17 cellular contexts compared by ENCODE assay signal in genomic region chr7:102128303-102128702, GRCh38.
DNase-seq lines count a peak whose midpoint lies in the region; ATAC-seq, FAIRE-seq and TF ChIP-seq lines count a peak whose summit lies in the region.
"Had no signal": no experiment of that assay in that cellular context is flagged by ENCODE, and none has a peak within 500 bp of the region (broad histone marks: within the 10 kb centered on the region; RNA-seq: fewer than 3 reads in every experiment).

No MANE protein-coding gene starts in this region.

- no TSS peak for BruUV-seq in Calu3 (replicated peaks; lab: Mats Ljungman, UMichigan)

- no peak overlapping the region for H4K8ac ChIP-seq in mesenchymal stem cell (ENCODE audit: low read length)

- TF ChIP-seq EP300 in A549 (IDR thresholded peaks at IDR 0.05) = no peak
- no peak for TF ChIP-seq EP300 in tibial nerve (IDR thresholded peaks at IDR 0.05)

- no peak overlapping the region for H4K91ac ChIP-seq in mesenchymal stem cell (ENCODE audit: low read length)

- H2AFZ ChIP-seq in mesenchymal stem cell (ENCODE audit: low read depth, low read length) = no peak overlapping the region
- H2AFZ ChIP-seq: GM23338 had no signal

- TF ChIP-seq RAD21 in A549 (conservative IDR thresholded peaks at IDR 0.05 in 1 of 2, IDR thresholded peaks at IDR 0.05 in 1 of 2) = no peak

- peak overlapping the region; percentile 38 for H2AK5ac ChIP-seq in mesenchymal stem cell (ENCODE audit: low read length, severe bottlenecking)

- no peak overlapping the region for H3K23ac ChIP-seq in mesenchymal stem cell (ENCODE audit: low read length in 2 of 2)

- H3K9me3 Mint-ChIP-seq in Calu3 (ENCODE audit: low read depth, unreplicated experiment) = no peaks in the 10 kb centered on the region
- H3K9me3 Mint-ChIP-seq: CD4-positive, alpha-beta T cell had no signal

- H2BK120ac ChIP-seq in mesenchymal stem cell (ENCODE audit: low read depth, low read length) = no peak overlapping the region

- POLR2A ChIA-PET in A549 (lab: Yijun Ruan, JAX) = no interaction called here
- POLR2A ChIA-PET in RWPE1 (lab: Yijun Ruan, JAX; ENCODE audit: low non-redundant PET) = no interaction called here

- CTCF ChIA-PET in A549 (lab: Yijun Ruan, JAX) = no interaction called here
- CTCF ChIA-PET in RWPE1 (lab: Yijun Ruan, JAX) = no interaction called here
- CTCF ChIA-PET in Calu3 (lab: Charles Lee) = no interaction called here

- H2BK15ac ChIP-seq in mesenchymal stem cell (ENCODE audit: low read depth, poor library complexity, severe bottlenecking) = no peak overlapping the region

- no peak for TF ChIP-seq POLR2A in A549 (IDR thresholded peaks at IDR 0.05; ENCODE audit: low read length)
- TF ChIP-seq POLR2A in tibial nerve (IDR thresholded peaks at IDR 0.05) = no peak
- no peak for TF ChIP-seq POLR2A in esophagus squamous epithelium (IDR thresholded peaks at IDR 0.05)

- H3K9me3 ChIP-seq in A549 (no peaks in the 10 kb centered on the region), mesenchymal stem cell (ENCODE audit: control insufficient read depth, low read length) (no peaks in the 10 kb centered on the region), tibial nerve (no peaks in the 10 kb centered on the region), esophagus squamous epithelium (no peaks in the 10 kb centered on the region)
- H3K9me3 ChIP-seq: Caco-2 had no signal

- no peak overlapping the region for H2BK5ac ChIP-seq in mesenchymal stem cell (ENCODE audit: low read depth, low read length, poor library complexity, severe bottlenecking)

- H3K27ac Mint-ChIP-seq in Calu3 (ENCODE audit: unreplicated experiment) = no peak overlapping the region
- H3K27ac Mint-ChIP-seq: CD4-positive, alpha-beta T cell had no signal

- H3K14ac ChIP-seq in mesenchymal stem cell (ENCODE audit: low read length in 2 of 2) = no peak overlapping the region

- peaks cover 6% of the 10 kb centered on the region for H3K36me3 Mint-ChIP-seq in Calu3 (ENCODE audit: insufficient read depth, unreplicated experiment)

- H3K27ac ChIP-seq in A549 = peak overlapping the region; percentile 91 to 93
- H3K27ac ChIP-seq in RWPE1 = peak overlapping the region; percentile 17
- H3K27ac ChIP-seq in mesenchymal stem cell (ENCODE audit: low read length, poor library complexity, severe bottlenecking) = no peak overlapping the region
- peak overlapping the region in 3 of 4 donors; percentile 9 to 93 (median 53) for H3K27ac ChIP-seq in tibial nerve
- no peak overlapping the region for H3K27ac ChIP-seq in esophagus squamous epithelium
- H3K27ac ChIP-seq: C4-2B had no signal

- ATAC-seq in A549 = no peak
- ATAC-seq: GM23338 had no signal

- no peak overlapping the region for H3K4ac ChIP-seq in mesenchymal stem cell (ENCODE audit: low read depth in 1 of 2, low read length in 2 of 2)

- H3K4me1 Mint-ChIP-seq in Calu3 (ENCODE audit: low read depth, unreplicated experiment) = no peaks in the 10 kb centered on the region

- intact Hi-C loops in Calu3 (cut with micrococcal nuclease; ENCODE audit: unreplicated experiment) = no loop called here
- intact Hi-C loops in esophagus squamous epithelium (cut with DNase I) = no loop called here

- peaks cover 0 to 6% of the 10 kb centered on the region in 2 experiments for H3K36me3 ChIP-seq in mesenchymal stem cell (ENCODE audit: control insufficient read depth in 1 of 2, insufficient read depth in 2 of 2, low read depth in 1 of 2, low read length in 2 of 2)
- H3K36me3 ChIP-seq in tibial nerve = no peaks in the 10 kb centered on the region
- H3K36me3 ChIP-seq in esophagus squamous epithelium = peaks cover 0 to 22% (median 0%) of the 10 kb centered on the region in 3 donors

- peaks cover 4% of the 10 kb centered on the region for H3K79me1 ChIP-seq in mesenchymal stem cell (replicated peaks; ENCODE audit: low read length, poor library complexity, severe bottlenecking)

- no peak overlapping the region for H3K18ac ChIP-seq in mesenchymal stem cell (ENCODE audit: low read depth in 1 of 2, low read length in 2 of 2)

- H3K27me3 Mint-ChIP-seq in Calu3 (ENCODE audit: unreplicated experiment) = no peaks in the 10 kb centered on the region
- H3K27me3 Mint-ChIP-seq: CD4-positive, alpha-beta T cell had no signal

- TF ChIP-seq CTCF in A549 (IDR thresholded peaks at IDR 0.05) = no peak
- TF ChIP-seq CTCF in RWPE1 (conservative IDR thresholded peaks at IDR 0.05; ENCODE audit: low read depth) = no peak
- TF ChIP-seq CTCF in tibial nerve (IDR thresholded peaks at IDR 0.05) = no peak
- TF ChIP-seq CTCF in Calu3 (IDR thresholded peaks at IDR 0.05; ENCODE audit: unreplicated experiment) = no peak
- no peak for TF ChIP-seq CTCF in esophagus squamous epithelium (IDR thresholded peaks at IDR 0.05)

- no peak for FAIRE-seq in A549 (lab: Jason Lieb, UNC)
- FAIRE-seq: H54 had no signal

- no peaks in the 10 kb centered on the region for H3K27me3 ChIP-seq in mesenchymal stem cell (ENCODE audit: control insufficient read depth in 1 of 2, insufficient read depth in 1 of 2, low read length in 2 of 2)
- H3K27me3 ChIP-seq in tibial nerve = no peaks in the 10 kb centered on the region
- H3K27me3 ChIP-seq in esophagus squamous epithelium = no peaks in the 10 kb centered on the region

- DNase-seq in A549 (ENCODE audit: low read depth in 1 of 2, low spot score in 1 of 2) (no peak), RWPE1 (ENCODE audit: low spot score) (no peak), mesenchymal stem cell (no peak), tibial nerve (ENCODE audit: low spot score in 2 of 2) (no peak), Calu3 (no peak), esophagus squamous epithelium (lab: John Stamatoyannopoulos, UW) (no peak)
- DNase-seq: ACHN; AML-193; Caco-2; CD4-positive, alpha-beta T cell; DMS153; DMS79 treated with DMSO at 0.1 percent for 48 hours; GF-D8; HCEC 1CT had no signal

- H3K4me2 ChIP-seq in A549 (peak overlapping the region; percentile 13; the same call in 2 of the 3 replicates), mesenchymal stem cell (ENCODE audit: low read length, poor library complexity, severe bottlenecking) (no peak overlapping the region)
- H3K4me2 ChIP-seq: GM23338 had no signal

- no peak overlapping the region for H2BK12ac ChIP-seq in mesenchymal stem cell (ENCODE audit: low read length in 2 of 2)

- H3K4me1 ChIP-seq in A549 (peaks cover 79% of the 10 kb centered on the region), mesenchymal stem cell (ENCODE audit: control insufficient read depth, insufficient read depth, low read depth, low read length) (peaks cover 16% of the 10 kb centered on the region), tibial nerve (peaks cover 0 to 14% (median 0%) of the 10 kb centered on the region in 4 donors), esophagus squamous epithelium (peaks cover 0 to 3% (median 0%) of the 10 kb centered on the region in 3 donors)

- no peak overlapping the region for H3K9ac ChIP-seq in mesenchymal stem cell (ENCODE audit: low read length)

- 67% methylated on average over 11 of the region's 11 CpGs for whole genome bisulfite sequencing in A549 (ENCODE audit: missing lambda C conversion rate)
- WGBS in mesenchymal stem cell = 97% methylated on average over 8 of the region's 11 CpGs
- WGBS in tibial nerve, 2 donors = 82 to 93% methylated on average over 11 of the region's 11 CpGs
- WGBS in esophagus squamous epithelium, 2 donors = 51 to 88% methylated on average over 6 of the region's 11 CpGs

- no peak overlapping the region for H3K4me3 Mint-ChIP-seq in Calu3 (ENCODE audit: low read depth, unreplicated experiment)
- H3K4me3 Mint-ChIP-seq: CD4-positive, alpha-beta T cell; GM23338 had no signal

- H3K4me3 ChIP-seq in A549 (no peak overlapping the region), mesenchymal stem cell (ENCODE audit: insufficient read depth in 1 of 2, low read depth in 1 of 2, low read length in 2 of 2) (no peak overlapping the region), tibial nerve (no peak overlapping the region), esophagus squamous epithelium (no peak overlapping the region)
- H3K4me3 ChIP-seq: GM23338 had no signal

TF ChIP-seq in A549, 52 proteins besides CTCF, POLR2A, EP300 and RAD21:
- TF ChIP-seq FOSL2 (IDR thresholded peaks at IDR 0.05) = no peak
- TF ChIP-seq FOSL2 (CRISPR knock-in tag; IDR thresholded peaks at IDR 0.05) = peak; percentile 53; the same call in 1 of the 2 replicates
- no peak for TF ChIP-seq HOXB13 (CRISPR knock-in tag; IDR thresholded peaks at IDR 0.05; ENCODE audit: low read depth)
- no peak for TF ChIP-seq ZNF302 (CRISPR knock-in tag; IDR thresholded peaks at IDR 0.05)
- TF ChIP-seq BHLHE40 (IDR thresholded peaks at IDR 0.05; ENCODE audit: low read depth, low read length) = no peak
- no peak for TF ChIP-seq RNF2 (IDR thresholded peaks at IDR 0.05; ENCODE audit: borderline replicate concordance, low read depth)
TF ChIP-seq in A549: peak in this region for 1.

Comparison
In these comparisons a context has a peak if more than half of its experiments do, and no peak if none do; other contexts are left out.
1. H3K27ac ChIP-seq: peak in A549 (2 of 2), RWPE1 (single experiment) and tibial nerve (3 of 4); none in mesenchymal stem cell (single experiment) and esophagus squamous epithelium (0 of 4).